In the genomic region with DNA sequence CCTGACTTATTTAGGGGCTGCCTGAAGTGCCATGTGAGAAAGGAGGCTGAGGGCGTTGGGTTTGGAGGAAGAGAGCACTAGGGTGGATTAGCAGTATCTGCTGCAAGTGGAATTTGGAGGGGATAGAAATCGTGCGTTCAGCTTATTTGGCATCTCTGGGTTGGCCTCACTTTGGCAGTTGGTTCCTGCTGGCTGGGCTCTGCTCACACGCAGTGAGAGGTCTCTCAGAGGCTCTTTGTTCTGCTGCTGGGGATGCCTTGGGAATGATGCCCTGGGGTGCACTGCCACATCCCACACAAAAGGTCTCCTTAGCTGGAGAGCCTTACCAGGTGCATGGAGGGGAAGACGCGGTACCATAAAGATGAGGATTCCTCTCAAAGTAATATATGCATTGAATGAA, we compare ENCODE assay signal across 11 cellular contexts. TPM values are rescaled to one million over a fixed set of nuclear protein-coding genes. Genes with fewer than 3 reads are reported as not detected.
DNase-seq lines count a peak whose midpoint lies in the region; ATAC-seq and TF ChIP-seq lines count a peak whose summit lies in the region.
"Had no signal": no experiment of that assay in that cellular context is flagged by ENCODE, and none has a peak within 500 bp of the region (broad histone marks: within the 10 kb centered on the region; RNA-seq: fewer than 3 reads in every experiment).

No MANE protein-coding gene starts in this region.

- TF ChIP-seq CTCF in heart right ventricle (IDR thresholded peaks at IDR 0.05): no peak
- TF ChIP-seq CTCF in RWPE1 (conservative IDR thresholded peaks at IDR 0.05; ENCODE audit: low read depth): no peak

- H3K27me3 ChIP-seq in heart right ventricle (no peaks in the 10 kb centered on the region), iPS-20b (ENCODE audit: insufficient read depth, low read length) (no peaks in the 10 kb centered on the region)

- 58 to 72% methylated on average over 6 of the region's 6 CpGs for WGBS in heart right ventricle, 2 donors

- ATAC-seq in left ventricle myocardium superior (peak; percentile 7), heart right ventricle (no peak), HG03108 (IDR thresholded peaks at IDR 0.05; ENCODE audit: unreplicated experiment) (no peak)
- ATAC-seq: naive thymus-derived CD8-positive, alpha-beta T cell had no signal

- H3K9ac ChIP-seq in iPS-20b (ENCODE audit: low read depth, low read length): peak overlapping the region; percentile 3; the same call in 1 of the 2 replicates

- H3K36me3 ChIP-seq in heart right ventricle (no peaks in the 10 kb centered on the region), iPS-20b (ENCODE audit: insufficient read depth, low read depth, low read length) (no peaks in the 10 kb centered on the region)

- peak overlapping the region in 1 of 10 donors; percentile 20 for H3K27ac ChIP-seq in heart right ventricle
- H3K27ac ChIP-seq in RWPE1: peak overlapping the region; percentile 8; the same call in 1 of the 2 replicates
- H3K27ac ChIP-seq in iPS-20b (ENCODE audit: low read length): no peak overlapping the region
- H3K27ac ChIP-seq: HL-60 had no signal

- H3K4me1 ChIP-seq in heart right ventricle (peaks cover 20 to 63% (median 53%) of the 10 kb centered on the region in 9 donors), iPS-20b (ENCODE audit: insufficient read depth, low read length) (peaks cover 30% of the 10 kb centered on the region)

- CTCF ChIA-PET in RWPE1 (lab: Yijun Ruan, JAX): no interaction called here

- H3K4me3 ChIP-seq in heart right ventricle: no peak overlapping the region
- no peak overlapping the region for H3K4me3 ChIP-seq in iPS-20b (ENCODE audit: low read length)

- intact Hi-C loops in left ventricle myocardium superior (cut with micrococcal nuclease): no loop called here
- intact Hi-C loops in heart right ventricle (cut with DNase I): loop anchor here in 1 of 10 donors (10.0 kb wide), 1 partner anchor 132 kb away; no protein-coding TSS in a partner anchor

- H3K9me3 ChIP-seq in heart right ventricle (no peaks in the 10 kb centered on the region), iPS-20b (ENCODE audit: insufficient read depth, low read depth, low read length) (no peaks in the 10 kb centered on the region)

- POLR2A ChIA-PET in RWPE1 (lab: Yijun Ruan, JAX; ENCODE audit: low non-redundant PET): no interaction called here

- no peak for DNase-seq in left ventricle myocardium superior
- DNase-seq in heart right ventricle: no peak
- no peak for DNase-seq in RWPE1 (ENCODE audit: low spot score)
- no peak for DNase-seq in stimulated activated CD4-positive, alpha-beta T cell treated with anti-CD3 and anti-CD28 coated beads, Interleukin-2, amount 100 ng/mL, for 24 hours
- DNase-seq in middle frontal gyrus (ENCODE audit: extremely low spot score, low spot score): no peak
- no peak for DNase-seq in NCI-H2081 treated with DMSO at 0.1 percent for 48 hours (lab: John Stamatoyannopoulos, UW)
- DNase-seq: naive thymus-derived CD8-positive, alpha-beta T cell; NCI-H1048 had no signal

RNA-seq across cellular contexts. Expression of a gene that starts 17.7 kb away (rescaled TPM):
- 57.1 TPM for total RNA-seq in left ventricle myocardium superior
- 10 to 100 TPM; 38.1 to 95.7 (median 72.7) TPM for total RNA-seq in heart right ventricle
- 10 to 100 TPM; 32.5 to 57.9 TPM for polyA plus RNA-seq in heart right ventricle
